ENCODE assay signal across 23 cellular contexts in the genomic region with DNA sequence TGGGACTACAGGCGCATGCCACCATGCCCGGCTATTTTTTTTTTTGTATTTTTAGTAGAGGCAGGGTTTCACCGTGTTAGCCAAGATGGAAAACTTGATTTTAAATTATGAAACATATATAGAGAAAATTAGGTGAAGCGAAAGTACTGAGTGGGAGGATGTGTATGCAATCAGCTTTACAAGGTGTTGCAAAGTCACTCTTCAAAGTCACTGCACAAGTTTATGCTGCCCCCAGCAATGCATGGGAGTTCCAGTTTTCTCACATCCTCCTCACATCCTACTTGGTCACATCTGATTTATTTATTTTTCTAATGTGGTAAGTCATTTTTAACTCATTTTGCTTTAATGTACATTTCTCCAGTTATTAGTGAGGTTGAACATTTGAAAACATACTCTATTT. TPM values are rescaled to one million over a fixed set of nuclear protein-coding genes. Genes with fewer than 3 reads are reported as not detected.
DNase-seq lines count a peak whose midpoint lies in the region; ATAC-seq, FAIRE-seq and TF ChIP-seq lines count a peak whose summit lies in the region.
"Had no signal": no experiment of that assay in that cellular context is flagged by ENCODE, and none has a peak within 500 bp of the region (broad histone marks: within the 10 kb centered on the region; RNA-seq: fewer than 3 reads in every experiment).

No MANE protein-coding gene starts in this region.

- H3K9ac ChIP-seq in GM12878 (ENCODE audit: control insufficient read depth, insufficient read depth, low read length), result no peak overlapping the region
- H3K9ac ChIP-seq: BLaER1 had no signal

- no peak overlapping the region for H2AFZ ChIP-seq in GM12878 (ENCODE audit: control insufficient read depth, low read depth, low read length)
- H2AFZ ChIP-seq: GM23338 had no signal

- no peaks in the 10 kb centered on the region for H4K20me1 ChIP-seq in GM12878 (ENCODE audit: control insufficient read depth, insufficient read depth)
- H4K20me1 ChIP-seq: BLaER1 had no signal

- intact Hi-C loops in GM12878 (cut with micrococcal nuclease; ENCODE audit: unreplicated experiment), result no loop called here
- intact Hi-C loops in ascending aorta (cut with DNase I), result no loop called here
- intact Hi-C loops in naive thymus-derived CD4-positive, alpha-beta T cell (cut with micrococcal nuclease), result no loop called here

- CTCF ChIA-PET in GM12878 (lab: Yijun Ruan, JAX), result interaction anchor here (0.9 kb wide), 1 partner anchor 229 kb away, joined by 3 read pairs; no protein-coding TSS in a partner anchor
- CTCF ChIA-PET in naive thymus-derived CD4-positive, alpha-beta T cell (lab: Charles Lee), result no interaction called here

- H3K79me2 ChIP-seq in GM12878 (ENCODE audit: control insufficient read depth, insufficient read depth, low read length), result no peaks in the 10 kb centered on the region

- H3K27ac Mint-ChIP-seq in naive thymus-derived CD4-positive, alpha-beta T cell, result no peak overlapping the region
- H3K27ac Mint-ChIP-seq: CD14-positive monocyte; CD4-positive, alpha-beta memory T cell; GM23338; HFFc6; IgD-negative memory B cell had no signal

- peaks cover 0 to 4% (median 0%) of the 10 kb centered on the region in 11 donors for H3K9me3 Mint-ChIP-seq in naive thymus-derived CD4-positive, alpha-beta T cell
- H3K9me3 Mint-ChIP-seq: CD4-positive, alpha-beta memory T cell; GM23338; HFFc6 had no signal

- H3K4me1 ChIP-seq in GM12878 (ENCODE audit: control insufficient read depth, insufficient read depth, low read length) (no peaks in the 10 kb centered on the region), ascending aorta (no peaks in the 10 kb centered on the region)
- H3K4me1 ChIP-seq in naive thymus-derived CD4-positive, alpha-beta T cell (ENCODE audit: control insufficient read depth in 2 of 2, insufficient read depth in 2 of 2, low read length in 2 of 2), result no peaks in the 10 kb centered on the region

- H3K4me2 ChIP-seq in GM12878 (ENCODE audit: control insufficient read depth, insufficient read depth), result no peak overlapping the region
- H3K4me2 ChIP-seq: BLaER1, GM23338 had no signal

- TF ChIP-seq CTCF in GM12878 (IDR thresholded peaks at IDR 0.05 in 2 of 3, conservative IDR thresholded peaks at IDR 0.05 in 1 of 3; ENCODE audit: control insufficient read depth in 2 of 3, extremely low read depth in 1 of 3, insufficient read depth in 1 of 3, low read depth in 3 of 3, low read length in 3 of 3), result no peak
- TF ChIP-seq CTCF in ascending aorta (IDR thresholded peaks at IDR 0.05), result no peak

- in situ Hi-C loops in GM12878 (cut with MboI), result no loop called here

- H3K4me3 Mint-ChIP-seq in naive thymus-derived CD4-positive, alpha-beta T cell, result no peak overlapping the region
- H3K4me3 Mint-ChIP-seq: CD14-positive monocyte; CD4-positive, alpha-beta memory T cell; GM23338; HFFc6; IgD-negative memory B cell had no signal

- H3K36me3 Mint-ChIP-seq in naive thymus-derived CD4-positive, alpha-beta T cell, result peaks cover 4 to 42% (median 21%) of the 10 kb centered on the region in 5 donors

- H3K36me3 ChIP-seq in GM12878 (ENCODE audit: control insufficient read depth in 2 of 2, insufficient read depth in 2 of 2, low read length in 1 of 2) (no peaks in the 10 kb centered on the region), ascending aorta (peaks cover 0 to under 1% of the 10 kb centered on the region in 2 donors)
- H3K36me3 ChIP-seq in naive thymus-derived CD4-positive, alpha-beta T cell (ENCODE audit: control insufficient read depth in 2 of 3, insufficient read depth in 3 of 3, low read length in 3 of 3), result no peaks in the 10 kb centered on the region

- TF ChIP-seq EP300 in GM12878 (IDR thresholded peaks at IDR 0.05; ENCODE audit: borderline replicate concordance in 1 of 2, control insufficient read depth in 1 of 2, low read depth in 2 of 2, low read length in 2 of 2), result no peak

- WGBS in GM12878 (ENCODE audit: insufficient coverage, insufficient replicate concordance, low lambda C conversion rate, missing lambda C conversion rate), result 22% methylated on average over 4 of the region's 4 CpGs

- RAD21 ChIA-PET in GM12878 (lab: Charles Lee; ENCODE audit: unreplicated experiment), result no interaction called here

- peak; percentile 43 for ATAC-seq in GM18867 (IDR thresholded peaks at IDR 0.05; ENCODE audit: unreplicated experiment)
- ATAC-seq in HG02870 (IDR thresholded peaks at IDR 0.05; ENCODE audit: unreplicated experiment), result peak; percentile 57
- peak; percentile 40; the same call in 1 of the 3 replicates for ATAC-seq in GM12878
- ATAC-seq in naive thymus-derived CD4-positive, alpha-beta T cell, result no peak
- ATAC-seq: GM23338, HepG2 had no signal

- H3K4me1 Mint-ChIP-seq in naive thymus-derived CD4-positive, alpha-beta T cell, result peaks cover 0 to 3% (median 0%) of the 10 kb centered on the region in 7 donors

- no peak for TF ChIP-seq POLR2A in GM12892 (IDR thresholded peaks at IDR 0.05; ENCODE audit: low read depth, low read length)
- no peak for TF ChIP-seq POLR2A in GM12878 (IDR thresholded peaks at IDR 0.05; ENCODE audit: low read depth, low read length)

- H3K27ac ChIP-seq in GM12878 (ENCODE audit: control insufficient read depth, insufficient read depth) (no peak overlapping the region), ascending aorta (no peak overlapping the region)
- H3K27ac ChIP-seq in naive thymus-derived CD4-positive, alpha-beta T cell (ENCODE audit: low read depth, low read length), result no peak overlapping the region
- H3K27ac ChIP-seq: BLaER1 had no signal

- H3K4me3 ChIP-seq in GM12878 (no peak overlapping the region), ascending aorta (no peak overlapping the region)
- no peak overlapping the region for H3K4me3 ChIP-seq in naive thymus-derived CD4-positive, alpha-beta T cell (ENCODE audit: low read length)
- H3K4me3 ChIP-seq: BLaER1, GM23338 had no signal

- H3K27me3 Mint-ChIP-seq in naive thymus-derived CD4-positive, alpha-beta T cell, result no peaks in the 10 kb centered on the region
- H3K27me3 Mint-ChIP-seq: CD4-positive, alpha-beta memory T cell; IgD-negative memory B cell had no signal

- H3K9me3 ChIP-seq in GM12878 (replicated peaks; ENCODE audit: control insufficient read depth, insufficient read depth, low read length), result no peaks in the 10 kb centered on the region
- H3K9me3 ChIP-seq in ascending aorta, result peaks cover 0 to 5% of the 10 kb centered on the region in 2 donors
- H3K9me3 ChIP-seq in naive thymus-derived CD4-positive, alpha-beta T cell (ENCODE audit: control insufficient read depth in 2 of 3, low read length in 3 of 3), result no peaks in the 10 kb centered on the region

- SMC1A ChIA-PET in GM12878 (lab: Charles Lee; ENCODE audit: uncharacterized antibody, unreplicated experiment), result interaction anchor here (0.9 to 1.0 kb wide), 2 partner anchors 23 to 50 kb away, joined by 3 read pairs; no protein-coding TSS in a partner anchor

- H3K27me3 ChIP-seq in GM12878 (replicated peaks in 1 of 2; ENCODE audit: control insufficient read depth in 2 of 2, insufficient read depth in 2 of 2, low read length in 1 of 2) (no peaks in the 10 kb centered on the region), ascending aorta (no peaks in the 10 kb centered on the region)
- H3K27me3 ChIP-seq in naive thymus-derived CD4-positive, alpha-beta T cell (ENCODE audit: control insufficient read depth in 2 of 2, insufficient read depth in 2 of 2, low read length in 2 of 2), result no peaks in the 10 kb centered on the region
- H3K27me3 ChIP-seq: BLaER1 had no signal

- no TSS peak for BruUV-seq in GM12878 (replicated peaks; lab: Mats Ljungman, UMichigan)

- DNase-seq in GM12892 (ENCODE audit: insufficient read length) (no peak), GM12878 (ENCODE audit: low read depth, low spot score) (no peak), ascending aorta (ENCODE audit: low spot score in 2 of 2) (no peak), pons (ENCODE audit: low spot score) (no peak)
- no peak for DNase-seq in naive thymus-derived CD4-positive, alpha-beta T cell
- DNase-seq: 8988T; Calu3; CD4-positive, alpha-beta memory T cell; DMS79 treated with DMSO at 0.1 percent for 48 hours; GF-D8; HCEC 1CT; HFFc6; Kasumi-1; KG1 had no signal

- FAIRE-seq in GM12892 (lab: Jason Lieb, UNC) (peak; percentile 14), GM12878 (lab: Jason Lieb, UNC) (peak; percentile 31)
- FAIRE-seq: GM18507, H54, HepG2 had no signal

- TF ChIP-seq RAD21 in GM12878 (IDR thresholded peaks at IDR 0.05; ENCODE audit: insufficient read depth, low read depth, low read length), result no peak

- POLR2A ChIA-PET in GM12878 (lab: Charles Lee), result interaction anchor here (0.6 kb wide), 1 partner anchor 292 kb away, joined by 3 read pairs; no protein-coding TSS in a partner anchor
- POLR2A ChIA-PET in naive thymus-derived CD4-positive, alpha-beta T cell (lab: Charles Lee), result no interaction called here

TF ChIP-seq in GM12878, 131 proteins besides CTCF, POLR2A, EP300 and RAD21 (continues in another document):
- TF ChIP-seq TCF7 (IDR thresholded peaks at IDR 0.05; ENCODE audit: borderline replicate concordance), result no peak

RNA-seq across cellular contexts. Expression of a gene that starts 49.2 kb away (rescaled TPM):
- 0.40 TPM for polyA plus RNA-seq in GM12892 (2012; ENCODE audit: missing spikeins)
- total RNA-seq in GM12878 (2013; cell fraction: nucleolus; rRNA removed), result 1.2 and 2.6 TPM in 2 replicates
- 0.65 TPM in 1 of 2 replicates, not detected in the other for total RNA-seq in GM12878 (2014; rRNA removed)
- total RNA-seq in GM12878 (2014; rRNA removed; fragmentation: Illumina TruSeq; extraction: Trizol), result 0.36 and 0.69 TPM in 2 replicates
- total RNA-seq in GM12878 (2021), result 0.24 and 0.92 TPM in 2 replicates
- polyA plus RNA-seq in GM12878 (2011; ENCODE audit: low read depth), result 0.38 TPM
- 0.76 and 0.86 TPM in 2 replicates for polyA plus RNA-seq in GM12878 (2011; rRNA removed)
- 0.38 and 0.40 TPM in 2 replicates for polyA plus RNA-seq in GM12878 (2011; cell fraction: cytosol; rRNA removed)
- 0.76 and 1.1 TPM in 2 replicates for polyA plus RNA-seq in GM12878 (2011; cell fraction: nucleus; rRNA removed)
- 0.22 and 0.43 TPM in 2 replicates for polyA plus RNA-seq in GM12878 (2012)
- polyA plus RNA-seq in GM12878 (2014; fragmentation: Illumina TruSeq; extraction: Trizol), result 0.41 and 0.60 TPM in 2 replicates
- polyA plus RNA-seq in GM12878 (2014; fragmentation: Nextera tagmentation; extraction: Ambion mirVana), result under 1 TPM; 0.27 to 0.53 TPM
- polyA plus RNA-seq in GM12878 (2014; rRNA removed), result 0.18 and 0.24 TPM in 2 replicates
- under 1 TPM; 0.58 to 0.92 TPM for polyA plus RNA-seq in GM12878 (2016; fragmentation: Nextera tagmentation; extraction: Ambion mirVana)
- 0.82 and 1.8 TPM in 2 replicates for polyA minus RNA-seq in GM12878 (2011; rRNA and poly(A)+ RNA removed)
- polyA minus RNA-seq in GM12878 (2011; cell fraction: cytosol; rRNA and poly(A)+ RNA removed), result 1.1 and 2.9 TPM in 2 replicates
- 1.2 and 3.8 TPM in 2 replicates for polyA minus RNA-seq in GM12878 (2011; cell fraction: nucleus; rRNA and poly(A)+ RNA removed)
- total RNA-seq in ascending aorta, result 7.8 TPM
- total RNA-seq in naive thymus-derived CD4-positive, alpha-beta T cell, result 1 to 10 TPM in 4 of 5 experiments, under 1 TPM in 1; 0.81 to 3.5 (median 2.3) TPM
- polyA plus RNA-seq in naive thymus-derived CD4-positive, alpha-beta T cell, result 1 to 10 TPM; 1.1 to 1.3 TPM
- polyA plus RNA-seq: CD14-positive monocyte, IgD-negative memory B cell had no signal
